ENCODE assay signal across 22 cellular contexts in genomic region chr14:102158797-102159196, GRCh38. TPM values are rescaled to one million over a fixed set of nuclear protein-coding genes. Genes with fewer than 3 reads are reported as not detected.
DNase-seq lines count a peak whose midpoint lies in the region; ATAC-seq and TF ChIP-seq lines count a peak whose summit lies in the region.
"Had no signal": no experiment of that assay in that cellular context is flagged by ENCODE, and none has a peak within 500 bp of the region (broad histone marks: within the 10 kb centered on the region; RNA-seq: fewer than 3 reads in every experiment).

No MANE protein-coding gene starts in this region.

- no peaks in the 10 kb centered on the region for H3K27me3 ChIP-seq in CD4-positive, CD25-positive, alpha-beta regulatory T cell (ENCODE audit: control insufficient read depth, insufficient read depth, low read length)
- H3K27me3 ChIP-seq in H9 (ENCODE audit: insufficient read depth, low read length) = no peaks in the 10 kb centered on the region
- no peaks in the 10 kb centered on the region for H3K27me3 ChIP-seq in right atrium auricular region
- H3K27me3 ChIP-seq: MG63 had no signal

- no peak overlapping the region for H3K9ac ChIP-seq in H9 (ENCODE audit: extremely low read depth, insufficient read length, low read length)

- no peak overlapping the region for H4K8ac ChIP-seq in H9 (replicated peaks; ENCODE audit: insufficient read length, low read depth, low read length)

- H3K23me2 ChIP-seq in H9 (ENCODE audit: insufficient read length, low read depth, low read length, poor library complexity, severe bottlenecking) = no peaks in the 10 kb centered on the region

- H2BK120ac ChIP-seq in H9 (ENCODE audit: low read depth, low read length, poor library complexity, severe bottlenecking) = no peak overlapping the region

- peaks cover 5% of the 10 kb centered on the region for H3K36me3 ChIP-seq in CD4-positive, CD25-positive, alpha-beta regulatory T cell (ENCODE audit: control insufficient read depth, insufficient read depth, low read length)
- no peaks in the 10 kb centered on the region for H3K36me3 ChIP-seq in right atrium auricular region
- H3K36me3 ChIP-seq: MG63 had no signal

- H3K4me3 Mint-ChIP-seq in CD4-positive, CD25-positive, alpha-beta regulatory T cell = peak overlapping the region in 1 of 4 donors; percentile 38
- H3K4me3 Mint-ChIP-seq in H9 = no peak overlapping the region
- no peak overlapping the region for H3K4me3 Mint-ChIP-seq in activated naive CD8-positive, alpha-beta T cell treated with anti-CD3 and anti-CD28 coated beads, Interleukin-2, amount 50 U/mL, for 24 hours
- H3K4me3 Mint-ChIP-seq in nephron = no peak overlapping the region
- H3K4me3 Mint-ChIP-seq: IgD-negative memory B cell had no signal

- no peak for ATAC-seq in CD4-positive, CD25-positive, alpha-beta regulatory T cell (ENCODE audit: low read depth in 2 of 2)
- ATAC-seq in activated naive CD8-positive, alpha-beta T cell treated with anti-CD3 and anti-CD28 coated beads, Interleukin-2, amount 50 U/mL, for 24 hours = no peak
- no peak for ATAC-seq in HG03565 (IDR thresholded peaks at IDR 0.05; ENCODE audit: unreplicated experiment)
- ATAC-seq: PC-3 had no signal

- H2BK20ac ChIP-seq in H9 (ENCODE audit: low read depth, low read length, poor library complexity, severe bottlenecking) = no peak overlapping the region

- peaks cover 2% of the 10 kb centered on the region; the same call in 1 of the 2 replicates for H3K79me2 ChIP-seq in H9 (ENCODE audit: insufficient read depth, low read length)

- no peak overlapping the region for H2BK12ac ChIP-seq in H9 (ENCODE audit: insufficient read length, low read depth, low read length)

- no peak overlapping the region for H3K4me2 ChIP-seq in H9 (ENCODE audit: insufficient read depth, insufficient read length, low read length)

- H3K9me3 Mint-ChIP-seq in CD4-positive, CD25-positive, alpha-beta regulatory T cell = peaks cover 0 to 2% (median 0%) of the 10 kb centered on the region in 7 donors
- H3K9me3 Mint-ChIP-seq in H9 (no peaks in the 10 kb centered on the region), nephron (no peaks in the 10 kb centered on the region)
- H3K9me3 Mint-ChIP-seq in activated naive CD8-positive, alpha-beta T cell treated with anti-CD3 and anti-CD28 coated beads, Interleukin-2, amount 50 U/mL, for 24 hours = no peaks in the 10 kb centered on the region
- H3K9me3 Mint-ChIP-seq: IgD-negative memory B cell had no signal

- no CpG with 5 or more reads among the region's 8 CpGs for WGBS in H9 (ENCODE audit: extremely low coverage, insufficient read length, low lambda C conversion rate)

- H3K27ac ChIP-seq in CD4-positive, CD25-positive, alpha-beta regulatory T cell (ENCODE audit: insufficient read depth, low read length, poor library complexity, severe bottlenecking) = no peak overlapping the region
- H3K27ac ChIP-seq in H9 (ENCODE audit: insufficient read length, low read depth, low read length) (no peak overlapping the region), right atrium auricular region (no peak overlapping the region)

- H3K56ac ChIP-seq in H9 (ENCODE audit: insufficient read length, low read depth, low read length) = no peak overlapping the region

- peak overlapping the region in 2 of 3 donors; percentile 34 to 47 for H3K27ac Mint-ChIP-seq in CD4-positive, CD25-positive, alpha-beta regulatory T cell
- H3K27ac Mint-ChIP-seq in H9 (peak overlapping the region in 2 of 3 experiments; percentile 10 to 50; a peak in 2 of 7 replicates), nephron (peak overlapping the region in 2 of 3 experiments; percentile 13 to 33)
- H3K27ac Mint-ChIP-seq in activated naive CD8-positive, alpha-beta T cell treated with anti-CD3 and anti-CD28 coated beads, Interleukin-2, amount 50 U/mL, for 24 hours = peak overlapping the region; percentile 35

- no peak overlapping the region for H2BK15ac ChIP-seq in H9 (ENCODE audit: low read depth, low read length)

- no peak overlapping the region for H3K18ac ChIP-seq in H9 (ENCODE audit: insufficient read length, low read depth, low read length)

- H3K4me3 ChIP-seq in CD4-positive, CD25-positive, alpha-beta regulatory T cell (ENCODE audit: low read depth, low read length) = no peak overlapping the region
- H3K4me3 ChIP-seq in right atrium auricular region = no peak overlapping the region
- H3K4me3 ChIP-seq: HAP-1, MG63 had no signal

- H3K36me3 Mint-ChIP-seq in CD4-positive, CD25-positive, alpha-beta regulatory T cell = peaks cover 9% of the 10 kb centered on the region
- peaks cover 0 to 4% (median 0%) of the 10 kb centered on the region in 3 experiments; a peak in 3 of 7 replicates for H3K36me3 Mint-ChIP-seq in H9 (ENCODE audit: insufficient read depth in 1 of 3, low read depth in 3 of 3)
- peaks cover 19% of the 10 kb centered on the region for H3K36me3 Mint-ChIP-seq in activated naive CD8-positive, alpha-beta T cell treated with anti-CD3 and anti-CD28 coated beads, Interleukin-2, amount 50 U/mL, for 24 hours (ENCODE audit: low read depth)
- peaks cover under 1% of the 10 kb centered on the region for H3K36me3 Mint-ChIP-seq in nephron (ENCODE audit: low read depth)

- no peak overlapping the region for H3T11ph ChIP-seq in H9 (ENCODE audit: low read length)

- no peak overlapping the region for H3K14ac ChIP-seq in H9 (ENCODE audit: insufficient read depth, low read length)

- H2BK5ac ChIP-seq in H9 (ENCODE audit: insufficient read length, low read length) = no peak overlapping the region

- H3K27me3 Mint-ChIP-seq in CD4-positive, CD25-positive, alpha-beta regulatory T cell = no peaks in the 10 kb centered on the region
- H3K27me3 Mint-ChIP-seq in H9 (ENCODE audit: low read depth) = no peaks in the 10 kb centered on the region
- H3K27me3 Mint-ChIP-seq in activated naive CD8-positive, alpha-beta T cell treated with anti-CD3 and anti-CD28 coated beads, Interleukin-2, amount 50 U/mL, for 24 hours = no peaks in the 10 kb centered on the region
- H3K27me3 Mint-ChIP-seq in nephron (ENCODE audit: low read depth) = no peaks in the 10 kb centered on the region
- H3K27me3 Mint-ChIP-seq: IgD-negative memory B cell had no signal

- peaks cover 38 to 75% (median 47%) of the 10 kb centered on the region in 4 donors for H3K4me1 Mint-ChIP-seq in CD4-positive, CD25-positive, alpha-beta regulatory T cell
- H3K4me1 Mint-ChIP-seq in H9 = peaks cover 18 to 21% of the 10 kb centered on the region in 2 experiments
- H3K4me1 Mint-ChIP-seq in activated naive CD8-positive, alpha-beta T cell treated with anti-CD3 and anti-CD28 coated beads, Interleukin-2, amount 50 U/mL, for 24 hours = peaks cover 50% of the 10 kb centered on the region
- peaks cover 34% of the 10 kb centered on the region for H3K4me1 Mint-ChIP-seq in nephron

- no peak overlapping the region for H2AK5ac ChIP-seq in H9 (ENCODE audit: insufficient read length, low read length)

- H4K5ac ChIP-seq in H9 (ENCODE audit: insufficient read length, low read depth, low read length) = no peak overlapping the region

- no peak overlapping the region for H2AFZ ChIP-seq in H9 (ENCODE audit: low read length)

- H3K23ac ChIP-seq in H9 (ENCODE audit: insufficient read length, low read depth, low read length) = no peak overlapping the region

- no peak for DNase-seq in CD4-positive, CD25-positive, alpha-beta regulatory T cell
- DNase-seq in H9 (no peak), SK-N-DZ (ENCODE audit: low spot score) (no peak), right atrium auricular region (ENCODE audit: low spot score) (no peak)
- no peak for DNase-seq in activated naive CD8-positive, alpha-beta T cell treated with anti-CD3 and anti-CD28 coated beads, Interleukin-2, amount 50 U/mL, for 24 hours
- DNase-seq: COR-L47, DMS 273 treated with DMSO at 0.1 percent for 48 hours, DND-41, Kasumi-1, MG63, NCI-H1048, NCI-H1436, NCI-H1930, NCI-H226, NCI-H526, PC-3, RPMI8226, SHP77 treated with DMSO at 0.1 percent for 48 hours had no signal

- no peaks in the 10 kb centered on the region for H4K20me1 ChIP-seq in H9 (ENCODE audit: control insufficient read depth, insufficient read depth, insufficient read length)

- peaks cover 4% of the 10 kb centered on the region for H3K79me1 ChIP-seq in H9 (ENCODE audit: insufficient read depth, low read depth, low read length, poor library complexity, severe bottlenecking)

- H3K4ac ChIP-seq in H9 (ENCODE audit: low read depth, low read length) = no peak overlapping the region

- no peak overlapping the region for H4K91ac ChIP-seq in H9 (ENCODE audit: insufficient read length, low read depth, low read length)

- H3K4me1 ChIP-seq in CD4-positive, CD25-positive, alpha-beta regulatory T cell (ENCODE audit: control insufficient read depth, insufficient read depth, low read length, poor library complexity, severe bottlenecking) = peaks cover 3% of the 10 kb centered on the region
- H3K4me1 ChIP-seq in H9 (ENCODE audit: insufficient read depth, low read length) (no peaks in the 10 kb centered on the region), right atrium auricular region (peaks cover 0 to 39% of the 10 kb centered on the region in 2 donors)

- no peak for TF ChIP-seq CTCF in H9 (conservative IDR thresholded peaks at IDR 0.05)
- no peak for TF ChIP-seq CTCF in nephron (IDR thresholded peaks at IDR 0.05; ENCODE audit: unreplicated experiment in 3 of 3)
- no peak for TF ChIP-seq CTCF in right atrium auricular region (IDR thresholded peaks at IDR 0.05)

- no peaks in the 10 kb centered on the region for H3K9me3 ChIP-seq in CD4-positive, CD25-positive, alpha-beta regulatory T cell (ENCODE audit: control insufficient read depth in 2 of 2, low read length in 2 of 2)
- H3K9me3 ChIP-seq in H9 (ENCODE audit: control insufficient read depth, low read depth, low read length) (no peaks in the 10 kb centered on the region), right atrium auricular region (no peaks in the 10 kb centered on the region)
- H3K9me3 ChIP-seq: MG63 had no signal

RNA-seq across cellular contexts. Expression of gene WDR20, which starts 19.1 kb away (rescaled TPM):
- total RNA-seq in CD4-positive, CD25-positive, alpha-beta regulatory T cell = 66.7 TPM
- 10 to 100 TPM; 13.0 to 19.8 (median 18.0) TPM for polyA plus RNA-seq in CD4-positive, CD25-positive, alpha-beta regulatory T cell
- total RNA-seq in H9 (2021) (31.6 and 35.2 TPM in 2 replicates), right atrium auricular region (10 to 100 TPM; 16.0 to 20.1 TPM)
- polyA plus RNA-seq in SK-N-DZ (2014; cell fraction: cytosol; rRNA removed) = 7.9 and 10.4 TPM in 2 replicates
- polyA plus RNA-seq in SK-N-DZ (2014; cell fraction: nucleus; rRNA removed) = 5.5 and 11.2 TPM in 2 replicates
